Comparison of ENCODE assay signal across 18 cellular contexts in the genomic region with DNA sequence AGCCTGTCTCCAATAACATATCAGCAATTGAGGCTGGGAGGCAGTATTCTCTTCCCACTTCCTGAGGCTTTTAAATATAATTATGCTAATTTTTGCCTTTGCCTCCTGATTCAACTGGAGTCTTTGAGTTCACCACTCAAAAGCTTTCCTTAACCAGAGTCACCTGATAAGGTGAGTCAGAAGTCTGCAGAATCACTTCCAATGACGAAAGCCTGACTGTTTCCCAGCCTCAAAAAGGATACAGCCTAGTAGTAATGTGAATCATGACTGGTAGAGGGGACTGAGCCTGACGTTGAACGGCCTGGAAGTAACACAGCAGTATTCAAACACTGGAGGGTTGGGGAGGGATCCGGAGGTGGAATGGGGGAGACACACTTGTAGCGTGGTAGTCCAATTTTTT. TPM values are rescaled to one million over a fixed set of nuclear protein-coding genes. Genes with fewer than 3 reads are reported as not detected.
DNase-seq lines count a peak whose midpoint lies in the region; ATAC-seq and TF ChIP-seq lines count a peak whose summit lies in the region.
"Had no signal": no experiment of that assay in that cellular context is flagged by ENCODE, and none has a peak within 500 bp of the region (broad histone marks: within the 10 kb centered on the region; RNA-seq: fewer than 3 reads in every experiment).

No MANE protein-coding gene starts in this region.

- no peak overlapping the region for H3K4me2 ChIP-seq in H9 (ENCODE audit: insufficient read depth, insufficient read length, low read length)

- H2BK120ac ChIP-seq in H9 (ENCODE audit: low read depth, low read length, poor library complexity, severe bottlenecking), result no peak overlapping the region

- H3K4me1 Mint-ChIP-seq in activated CD4-positive, alpha-beta T cell treated with anti-CD3 and anti-CD28 coated beads for 36 hours, result no peaks in the 10 kb centered on the region
- no peaks in the 10 kb centered on the region for H3K4me1 Mint-ChIP-seq in activated CD4-positive, alpha-beta T cell treated with anti-CD3 and anti-CD28 coated beads, Interleukin-2, amount 10 ng/mL, durations not matched to agents 7 days and 5 days
- no peaks in the 10 kb centered on the region for H3K4me1 Mint-ChIP-seq in stimulated activated effector memory CD8-positive, alpha-beta T cell treated with anti-CD3 and anti-CD28 coated beads, Interleukin-12 subunit alpha, Interleukin-12 subunit beta, amount 100 ng/mL, for 72 hours
- H3K4me1 Mint-ChIP-seq in H9, result no peaks in the 10 kb centered on the region
- H3K4me1 Mint-ChIP-seq: activated CD8-positive, alpha-beta memory T cell treated with anti-CD3 and anti-CD28 coated beads, Interleukin-2, amount 10 ng/mL, durations not matched to agents 7 days and 5 days; mesothelial cell of epicardium had no signal

- intact Hi-C loops in activated CD4-positive, alpha-beta T cell treated with anti-CD3 and anti-CD28 coated beads for 36 hours (cut with DNase I, micrococcal nuclease), result no loop called here

- CTCF ChIA-PET in activated CD4-positive, alpha-beta T cell treated with anti-CD3 and anti-CD28 coated beads for 36 hours (lab: Charles Lee), result interaction anchor here (0.6 kb wide), 1 partner anchor 36 kb away, joined by 4 read pairs; no protein-coding TSS in a partner anchor
- CTCF ChIA-PET in activated CD4-positive, alpha-beta T cell treated with anti-CD3 and anti-CD28 coated beads, Interleukin-2, amount 10 ng/mL, durations not matched to agents 7 days and 5 days (lab: Charles Lee), result interaction anchor here (0.9 to 1.2 kb wide), 2 partner anchors 14 to 16 kb away, joined by 3 read pairs; no protein-coding TSS in a partner anchor

- no peak overlapping the region for H2BK12ac ChIP-seq in H9 (ENCODE audit: insufficient read length, low read depth, low read length)

- no peaks in the 10 kb centered on the region for H3K4me1 ChIP-seq in H9 (ENCODE audit: insufficient read depth, low read length)
- H3K4me1 ChIP-seq: esophagus squamous epithelium had no signal

- no peak for TF ChIP-seq CTCF in fibroblast of mammary gland (conservative IDR thresholded peaks at IDR 0.05; ENCODE audit: control insufficient read depth, insufficient read depth, low read depth, low read length)
- no peak for TF ChIP-seq CTCF in coronary artery (IDR thresholded peaks at IDR 0.05)
- no peak for TF ChIP-seq CTCF in H9 (conservative IDR thresholded peaks at IDR 0.05)

- no peak overlapping the region for H3K56ac ChIP-seq in H9 (ENCODE audit: insufficient read length, low read depth, low read length)

- H3K27ac ChIP-seq in coronary artery (no peak overlapping the region), H9 (ENCODE audit: insufficient read length, low read depth, low read length) (no peak overlapping the region)
- H3K27ac ChIP-seq: 22Rv1, esophagus squamous epithelium had no signal

- no peak for DNase-seq in activated CD4-positive, alpha-beta T cell treated with anti-CD3 and anti-CD28 coated beads for 36 hours
- DNase-seq in activated CD4-positive, alpha-beta T cell treated with anti-CD3 and anti-CD28 coated beads, Interleukin-2, amount 10 ng/mL, durations not matched to agents 7 days and 5 days, result no peak
- DNase-seq in SW480 (ENCODE audit: low spot score), result peak; percentile 26
- peak; percentile 65 for DNase-seq in fibroblast of mammary gland (ENCODE audit: low read depth)
- DNase-seq in stimulated activated effector memory CD8-positive, alpha-beta T cell treated with anti-CD3 and anti-CD28 coated beads, Interleukin-12 subunit alpha, Interleukin-12 subunit beta, amount 100 ng/mL, for 72 hours (ENCODE audit: low spot score in 2 of 2), result no peak
- no peak for DNase-seq in coronary artery (ENCODE audit: low spot score)
- no peak for DNase-seq in H9
- DNase-seq: activated CD8-positive, alpha-beta memory T cell treated with anti-CD3 and anti-CD28 coated beads, Interleukin-2, amount 10 ng/mL, durations not matched to agents 7 days and 5 days; activated naive CD4-positive, alpha-beta T cell treated with Interleukin-2 at 50 U/mL for 16 hours; esophagus squamous epithelium; H7; NCI-H2029 treated with DMSO at 0.1 percent for 48 hours; occipital lobe; SIG-M5; substantia nigra had no signal

- no peak overlapping the region for H3K18ac ChIP-seq in H9 (ENCODE audit: insufficient read length, low read depth, low read length)

- no peak overlapping the region for H4K8ac ChIP-seq in H9 (replicated peaks; ENCODE audit: insufficient read length, low read depth, low read length)

- no peaks in the 10 kb centered on the region for H3K23me2 ChIP-seq in H9 (ENCODE audit: insufficient read length, low read depth, low read length, poor library complexity, severe bottlenecking)

- no peaks in the 10 kb centered on the region for H3K9me3 Mint-ChIP-seq in activated CD4-positive, alpha-beta T cell treated with anti-CD3 and anti-CD28 coated beads for 36 hours (ENCODE audit: low read depth)
- no peaks in the 10 kb centered on the region for H3K9me3 Mint-ChIP-seq in activated CD4-positive, alpha-beta T cell treated with anti-CD3 and anti-CD28 coated beads, Interleukin-2, amount 10 ng/mL, durations not matched to agents 7 days and 5 days
- no peaks in the 10 kb centered on the region for H3K9me3 Mint-ChIP-seq in stimulated activated effector memory CD8-positive, alpha-beta T cell treated with anti-CD3 and anti-CD28 coated beads, Interleukin-12 subunit alpha, Interleukin-12 subunit beta, amount 100 ng/mL, for 72 hours
- H3K9me3 Mint-ChIP-seq in H9, result peaks cover 6 to 8% of the 10 kb centered on the region in 2 experiments; a peak in 3 of 5 replicates
- H3K9me3 Mint-ChIP-seq: mesothelial cell of epicardium had no signal

- H4K20me1 ChIP-seq in H9 (ENCODE audit: control insufficient read depth, insufficient read depth, insufficient read length), result no peaks in the 10 kb centered on the region

- H3K9ac ChIP-seq in H9 (ENCODE audit: extremely low read depth, insufficient read length, low read length), result no peak overlapping the region

- H3K4me3 ChIP-seq in fibroblast of mammary gland (ENCODE audit: control insufficient read depth, low read depth, low read length), result no peak overlapping the region
- H3K4me3 ChIP-seq in coronary artery, result no peak overlapping the region
- H3K4me3 ChIP-seq: esophagus squamous epithelium had no signal

- H3K36me3 Mint-ChIP-seq in activated CD4-positive, alpha-beta T cell treated with anti-CD3 and anti-CD28 coated beads for 36 hours (ENCODE audit: low read depth), result peaks cover 5% of the 10 kb centered on the region
- H3K36me3 Mint-ChIP-seq in activated CD4-positive, alpha-beta T cell treated with anti-CD3 and anti-CD28 coated beads, Interleukin-2, amount 10 ng/mL, durations not matched to agents 7 days and 5 days (ENCODE audit: low read depth), result peaks cover 10% of the 10 kb centered on the region
- H3K36me3 Mint-ChIP-seq in stimulated activated effector memory CD8-positive, alpha-beta T cell treated with anti-CD3 and anti-CD28 coated beads, Interleukin-12 subunit alpha, Interleukin-12 subunit beta, amount 100 ng/mL, for 72 hours, result peaks cover 57% of the 10 kb centered on the region
- peaks cover 10 to 47% (median 28%) of the 10 kb centered on the region in 3 experiments; a peak in 6 of 7 replicates for H3K36me3 Mint-ChIP-seq in H9 (ENCODE audit: insufficient read depth in 1 of 3, low read depth in 3 of 3)

- no peaks in the 10 kb centered on the region for H3K27me3 ChIP-seq in H9 (ENCODE audit: insufficient read depth, low read length)
- H3K27me3 ChIP-seq: esophagus squamous epithelium had no signal

- H3T11ph ChIP-seq in H9 (ENCODE audit: low read length), result no peak overlapping the region

- H3K23ac ChIP-seq in H9 (ENCODE audit: insufficient read length, low read depth, low read length), result no peak overlapping the region

- no peak overlapping the region for H3K4ac ChIP-seq in H9 (ENCODE audit: low read depth, low read length)

- POLR2A ChIA-PET in activated CD4-positive, alpha-beta T cell treated with anti-CD3 and anti-CD28 coated beads for 36 hours (lab: Charles Lee), result interaction anchor here (0.8 kb wide), 1 partner anchor 34 kb away, joined by 3 read pairs; no protein-coding TSS in a partner anchor
- POLR2A ChIA-PET in activated CD4-positive, alpha-beta T cell treated with anti-CD3 and anti-CD28 coated beads, Interleukin-2, amount 10 ng/mL, durations not matched to agents 7 days and 5 days (lab: Charles Lee), result no interaction called here

- peak overlapping the region; percentile 5 for H3K27ac Mint-ChIP-seq in activated CD4-positive, alpha-beta T cell treated with anti-CD3 and anti-CD28 coated beads for 36 hours
- H3K27ac Mint-ChIP-seq in activated CD4-positive, alpha-beta T cell treated with anti-CD3 and anti-CD28 coated beads, Interleukin-2, amount 10 ng/mL, durations not matched to agents 7 days and 5 days, result no peak overlapping the region
- no peak overlapping the region for H3K27ac Mint-ChIP-seq in stimulated activated effector memory CD8-positive, alpha-beta T cell treated with anti-CD3 and anti-CD28 coated beads, Interleukin-12 subunit alpha, Interleukin-12 subunit beta, amount 100 ng/mL, for 72 hours
- no peak overlapping the region for H3K27ac Mint-ChIP-seq in H9
- H3K27ac Mint-ChIP-seq: activated CD8-positive, alpha-beta memory T cell treated with anti-CD3 and anti-CD28 coated beads, Interleukin-2, amount 10 ng/mL, durations not matched to agents 7 days and 5 days; mesothelial cell of epicardium had no signal

- no peak overlapping the region for H4K5ac ChIP-seq in H9 (ENCODE audit: insufficient read length, low read depth, low read length)

- H2AK5ac ChIP-seq in H9 (ENCODE audit: insufficient read length, low read length), result no peak overlapping the region

- no peaks in the 10 kb centered on the region for H3K9me3 ChIP-seq in H9 (ENCODE audit: control insufficient read depth, low read depth, low read length)
- H3K9me3 ChIP-seq: esophagus squamous epithelium had no signal

- no peak overlapping the region for H2BK5ac ChIP-seq in H9 (ENCODE audit: insufficient read length, low read length)

- no peaks in the 10 kb centered on the region for H3K79me1 ChIP-seq in H9 (ENCODE audit: insufficient read depth, low read depth, low read length, poor library complexity, severe bottlenecking)

- H3K14ac ChIP-seq in H9 (ENCODE audit: insufficient read depth, low read length), result no peak overlapping the region

- no peak overlapping the region for H4K91ac ChIP-seq in H9 (ENCODE audit: insufficient read length, low read depth, low read length)

- H2AFZ ChIP-seq in H9 (ENCODE audit: low read length), result no peak overlapping the region

- no peaks in the 10 kb centered on the region for H3K79me2 ChIP-seq in H9 (ENCODE audit: insufficient read depth, low read length)

- WGBS in H9 (ENCODE audit: extremely low coverage, insufficient read length, low lambda C conversion rate), result no CpG with 5 or more reads among the region's 5 CpGs

- H2BK15ac ChIP-seq in H9 (ENCODE audit: low read depth, low read length), result no peak overlapping the region

- ATAC-seq in activated CD4-positive, alpha-beta T cell treated with anti-CD3 and anti-CD28 coated beads for 36 hours, result peak; percentile 55
- peak; percentile 34 for ATAC-seq in stimulated activated effector memory CD8-positive, alpha-beta T cell treated with anti-CD3 and anti-CD28 coated beads, Interleukin-12 subunit alpha, Interleukin-12 subunit beta, amount 100 ng/mL, for 72 hours
- no peak for ATAC-seq in HG02884 (IDR thresholded peaks at IDR 0.05; ENCODE audit: unreplicated experiment)
- ATAC-seq: activated CD8-positive, alpha-beta memory T cell treated with anti-CD3 and anti-CD28 coated beads, Interleukin-2, amount 10 ng/mL, durations not matched to agents 7 days and 5 days had no signal

- H2BK20ac ChIP-seq in H9 (ENCODE audit: low read depth, low read length, poor library complexity, severe bottlenecking), result no peak overlapping the region

- H3K4me3 Mint-ChIP-seq in activated CD4-positive, alpha-beta T cell treated with anti-CD3 and anti-CD28 coated beads for 36 hours, result no peak overlapping the region
- no peak overlapping the region for H3K4me3 Mint-ChIP-seq in activated CD4-positive, alpha-beta T cell treated with anti-CD3 and anti-CD28 coated beads, Interleukin-2, amount 10 ng/mL, durations not matched to agents 7 days and 5 days
- H3K4me3 Mint-ChIP-seq in stimulated activated effector memory CD8-positive, alpha-beta T cell treated with anti-CD3 and anti-CD28 coated beads, Interleukin-12 subunit alpha, Interleukin-12 subunit beta, amount 100 ng/mL, for 72 hours, result no peak overlapping the region
- H3K4me3 Mint-ChIP-seq in H9, result no peak overlapping the region
- H3K4me3 Mint-ChIP-seq: activated CD8-positive, alpha-beta memory T cell treated with anti-CD3 and anti-CD28 coated beads, Interleukin-2, amount 10 ng/mL, durations not matched to agents 7 days and 5 days; mesothelial cell of epicardium had no signal

- no peaks in the 10 kb centered on the region for H3K27me3 Mint-ChIP-seq in activated CD4-positive, alpha-beta T cell treated with anti-CD3 and anti-CD28 coated beads for 36 hours
- H3K27me3 Mint-ChIP-seq in activated CD4-positive, alpha-beta T cell treated with anti-CD3 and anti-CD28 coated beads, Interleukin-2, amount 10 ng/mL, durations not matched to agents 7 days and 5 days, result no peaks in the 10 kb centered on the region
- no peaks in the 10 kb centered on the region; the same call in none of the 2 replicates for H3K27me3 Mint-ChIP-seq in H9 (ENCODE audit: low read depth)
- H3K27me3 Mint-ChIP-seq: activated CD8-positive, alpha-beta memory T cell treated with anti-CD3 and anti-CD28 coated beads, Interleukin-2, amount 10 ng/mL, durations not matched to agents 7 days and 5 days had no signal

RNA-seq across cellular contexts. Expression of a gene that starts 10.4 kb away (rescaled TPM):
- total RNA-seq in activated CD4-positive, alpha-beta T cell treated with anti-CD3 and anti-CD28 coated beads for 36 hours, result 100 to 1,000 TPM; 139 to 184 TPM
- 100 to 1,000 TPM; 110 to 117 TPM for total RNA-seq in activated CD4-positive, alpha-beta T cell treated with anti-CD3 and anti-CD28 coated beads, Interleukin-2, amount 10 ng/mL, durations not matched to agents 7 days and 5 days
- 100 and 102 TPM in 2 replicates for total RNA-seq in H9 (2021)

RNA-seq across cellular contexts. Expression of a gene that starts 16.6 kb away (rescaled TPM):
- total RNA-seq in activated CD4-positive, alpha-beta T cell treated with anti-CD3 and anti-CD28 coated beads for 36 hours, result 10 to 100 TPM; 18.4 to 19.9 TPM
- 10 to 100 TPM; 14.6 to 17.3 TPM for total RNA-seq in activated CD4-positive, alpha-beta T cell treated with anti-CD3 and anti-CD28 coated beads, Interleukin-2, amount 10 ng/mL, durations not matched to agents 7 days and 5 days
- total RNA-seq in H9 (2021), result 24.0 and 24.1 TPM in 2 replicates

RNA-seq across cellular contexts. Expression of a gene that starts 31.5 kb away (rescaled TPM):
- under 1 TPM; 0.09 to 0.18 TPM for total RNA-seq in activated CD4-positive, alpha-beta T cell treated with anti-CD3 and anti-CD28 coated beads for 36 hours
- total RNA-seq in activated CD4-positive, alpha-beta T cell treated with anti-CD3 and anti-CD28 coated beads, Interleukin-2, amount 10 ng/mL, durations not matched to agents 7 days and 5 days, result under 1 TPM; 0.35 to 0.50 TPM
- total RNA-seq in H9 (2021), result not detected in 2 replicates
- total RNA-seq: mesothelial cell of epicardium, occipital lobe had no signal

RNA-seq across cellular contexts. Expression of a gene that starts 52.4 kb away (rescaled TPM):
- not detected for total RNA-seq in activated CD4-positive, alpha-beta T cell treated with anti-CD3 and anti-CD28 coated beads for 36 hours
- total RNA-seq in activated CD4-positive, alpha-beta T cell treated with anti-CD3 and anti-CD28 coated beads, Interleukin-2, amount 10 ng/mL, durations not matched to agents 7 days and 5 days, result not detected
- 1.4 TPM in 1 of 2 replicates, not detected in the other for total RNA-seq in H9 (2021)
- total RNA-seq: activated CD8-positive, alpha-beta memory T cell treated with anti-CD3 and anti-CD28 coated beads, Interleukin-2, amount 10 ng/mL, durations not matched to agents 7 days and 5 days; esophagus squamous epithelium; H7; mesothelial cell of epicardium had no signal

RNA-seq across cellular contexts. Expression of a gene that starts 57.1 kb away (rescaled TPM):
- not detected for total RNA-seq in activated CD4-positive, alpha-beta T cell treated with anti-CD3 and anti-CD28 coated beads for 36 hours
- total RNA-seq in activated CD4-positive, alpha-beta T cell treated with anti-CD3 and anti-CD28 coated beads, Interleukin-2, amount 10 ng/mL, durations not matched to agents 7 days and 5 days, result not detected
- 0.90 and 1.0 TPM in 2 replicates for total RNA-seq in H9 (2021)
- total RNA-seq: activated CD8-positive, alpha-beta memory T cell treated with anti-CD3 and anti-CD28 coated beads, Interleukin-2, amount 10 ng/mL, durations not matched to agents 7 days and 5 days had no signal

Comparison
In these comparisons a context has a peak if more than half of its experiments do, and no peak if none do; other contexts are left out.
1. DNase-seq: peak in SW480 (single experiment) and fibroblast of mammary gland (single experiment); none in activated CD4-positive, alpha-beta T cell treated with anti-CD3 and anti-CD28 coated beads for 36 hours (single experiment), activated CD4-positive, alpha-beta T cell treated with anti-CD3 and anti-CD28 coated beads, Interleukin-2, amount 10 ng/mL, durations not matched to agents 7 days and 5 days (single experiment), stimulated activated effector memory CD8-positive, alpha-beta T cell treated with anti-CD3 and anti-CD28 coated beads, Interleukin-12 subunit alpha, Interleukin-12 subunit beta, amount 100 ng/mL, for 72 hours (0 of 2), coronary artery (single experiment) and H9 (single experiment).